11 cellular contexts compared by ENCODE assay signal in the genomic region with DNA sequence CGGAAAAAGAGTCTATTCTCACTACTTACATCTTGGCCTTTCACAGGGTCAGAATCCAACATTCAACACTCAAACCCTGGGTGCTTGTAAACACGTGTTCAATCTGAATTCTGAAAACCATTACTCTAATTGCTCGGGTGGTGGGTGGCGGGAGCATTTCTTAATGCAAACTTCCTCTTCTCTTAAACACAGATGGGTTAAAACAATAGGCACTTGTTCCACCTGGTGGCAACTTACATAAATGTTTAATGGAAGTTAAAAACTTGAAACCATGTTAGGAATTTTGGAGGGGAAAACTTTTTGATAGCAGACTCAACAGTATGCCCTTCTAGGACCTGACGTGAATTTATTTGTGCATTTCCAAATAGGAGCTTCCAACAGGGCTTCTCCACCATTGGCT. TPM values are rescaled to one million over a fixed set of nuclear protein-coding genes. Genes with fewer than 3 reads are reported as not detected.
DNase-seq lines count a peak whose midpoint lies in the region; ATAC-seq and TF ChIP-seq lines count a peak whose summit lies in the region.
"Had no signal": no experiment of that assay in that cellular context is flagged by ENCODE, and none has a peak within 500 bp of the region (broad histone marks: within the 10 kb centered on the region; RNA-seq: fewer than 3 reads in every experiment).

No MANE protein-coding gene starts in this region.

- WGBS in gastroesophageal sphincter (ENCODE audit: low coverage in 1 of 2), 2 donors: 30 to 35% methylated on average over 4 to 5 of the region's 5 CpGs

- intact Hi-C loops in CD4-positive, alpha-beta memory T cell (cut with micrococcal nuclease): loop anchor here (1.0 to 5.0 kb wide), 10 partner anchors 11 to 604 kb away; partner anchors contain the start of genes ATP8B2, IL6R and PMVK
- intact Hi-C loops in head of caudate nucleus (cut with DNase I): no loop called here

- CTCF ChIA-PET in CD4-positive, alpha-beta memory T cell (lab: Charles Lee; ENCODE audit: partially characterized antibody): interaction anchor here (0.8 to 8.0 kb wide), 24 partner anchors 8 to 607 kb away, joined by 3 to 104 read pairs (median 4); no protein-coding TSS in a partner anchor

- H3K9me3 ChIP-seq in CD4-positive, alpha-beta memory T cell (ENCODE audit: control insufficient read depth in 1 of 2, low read length in 2 of 2): no peaks in the 10 kb centered on the region
- H3K9me3 ChIP-seq in gastroesophageal sphincter: no peaks in the 10 kb centered on the region
- H3K9me3 ChIP-seq: thoracic aorta had no signal

- H3K27ac ChIP-seq in CD4-positive, alpha-beta memory T cell (ENCODE audit: low read depth, low read length): no peak overlapping the region
- H3K27ac ChIP-seq in gastroesophageal sphincter: peak overlapping the region in 3 of 4 donors; percentile 22 to 69 (median 38)
- H3K27ac ChIP-seq: thoracic aorta had no signal

- H3K27me3 Mint-ChIP-seq in CD4-positive, alpha-beta memory T cell: peaks cover 0 to 2% of the 10 kb centered on the region in 2 donors

- ATAC-seq in gastroesophageal sphincter (no peak), GM18517 (IDR thresholded peaks at IDR 0.05; ENCODE audit: unreplicated experiment) (no peak)

- H3K36me3 ChIP-seq in CD4-positive, alpha-beta memory T cell (ENCODE audit: insufficient read depth, low read length): no peaks in the 10 kb centered on the region
- no peaks in the 10 kb centered on the region for H3K36me3 ChIP-seq in gastroesophageal sphincter
- H3K36me3 ChIP-seq: thoracic aorta had no signal

- no peaks in the 10 kb centered on the region for H3K36me3 Mint-ChIP-seq in CD4-positive, alpha-beta memory T cell

- peak in 3 of 5 donors; percentile 32 to 37 (median 37) for DNase-seq in CD4-positive, alpha-beta memory T cell
- DNase-seq in HT-29 (ENCODE audit: low spot score) (peak; percentile 62), SW480 (ENCODE audit: low spot score) (peak; percentile 33), NCI-H748 treated with DMSO at 0.1 percent for 48 hours (lab: John Stamatoyannopoulos, UW) (no peak), head of caudate nucleus (no peak), NCI-H2227 treated with DMSO at 0.1 percent for 48 hours (lab: John Stamatoyannopoulos, UW) (no peak)
- DNase-seq: activated effector memory CD4-positive, alpha-beta T cell treated with Interleukin-2 at 50 U/mL for 16 hours had no signal

- peak overlapping the region in 4 of 8 donors; percentile 9 to 68 (median 58) for H3K4me3 Mint-ChIP-seq in CD4-positive, alpha-beta memory T cell

- no peak overlapping the region for H3K4me3 ChIP-seq in CD4-positive, alpha-beta memory T cell (ENCODE audit: low read length in 2 of 2)
- no peak overlapping the region for H3K4me3 ChIP-seq in gastroesophageal sphincter
- H3K4me3 ChIP-seq: smooth muscle cell, thoracic aorta had no signal

- H3K27me3 ChIP-seq in CD4-positive, alpha-beta memory T cell (ENCODE audit: insufficient read depth, low read length): no peaks in the 10 kb centered on the region
- H3K27me3 ChIP-seq in gastroesophageal sphincter: no peaks in the 10 kb centered on the region

- H3K27ac Mint-ChIP-seq in CD4-positive, alpha-beta memory T cell: peak overlapping the region in 5 of 7 donors; percentile 12 to 83 (median 72)

- TF ChIP-seq CTCF in gastroesophageal sphincter (IDR thresholded peaks at IDR 0.05): peak in 2 of 4 experiments; percentile 25 to 41

- H3K4me1 ChIP-seq in CD4-positive, alpha-beta memory T cell (ENCODE audit: insufficient read depth, low read length): peaks cover 16% of the 10 kb centered on the region
- H3K4me1 ChIP-seq in gastroesophageal sphincter: peaks cover 0 to 29% (median 0%) of the 10 kb centered on the region in 3 donors

- POLR2A ChIA-PET in CD4-positive, alpha-beta memory T cell (lab: Charles Lee; ENCODE audit: partially characterized antibody): interaction anchor here (1.1 to 3.0 kb wide), 7 partner anchors 11 to 150 kb away, joined by 3 to 13 read pairs (median 6); partner anchors contain the start of gene IL6R

- no peak for TF ChIP-seq EP300 in gastroesophageal sphincter (IDR thresholded peaks at IDR 0.05)

- no peaks in the 10 kb centered on the region for H3K9me3 Mint-ChIP-seq in CD4-positive, alpha-beta memory T cell

- no peak for TF ChIP-seq POLR2A in gastroesophageal sphincter (IDR thresholded peaks at IDR 0.05)

- peaks cover 10 to 17% (median 12%) of the 10 kb centered on the region in 4 donors for H3K4me1 Mint-ChIP-seq in CD4-positive, alpha-beta memory T cell

RNA-seq across cellular contexts. Expression of gene TDRD10, which starts 23.4 kb away (rescaled TPM):
- not detected for total RNA-seq in CD4-positive, alpha-beta memory T cell
- polyA plus RNA-seq in CD4-positive, alpha-beta memory T cell: not detected
- not detected in 2 replicates for total RNA-seq in HT-29 (2014; rRNA removed; shearing (Covaris generic))
- total RNA-seq in gastroesophageal sphincter: 1 to 10 TPM; 1.4 to 3.3 (median 2.8) TPM

RNA-seq across cellular contexts. Expression of gene SHE, which starts 23.6 kb away (rescaled TPM):
- not detected for total RNA-seq in CD4-positive, alpha-beta memory T cell
- polyA plus RNA-seq in CD4-positive, alpha-beta memory T cell: not detected
- not detected in 2 replicates for total RNA-seq in HT-29 (2014; rRNA removed; shearing (Covaris generic))
- total RNA-seq in gastroesophageal sphincter: 10 to 100 TPM in 3 of 4 donors, 1 to 10 TPM in 1; 7.2 to 13.9 (median 11.7) TPM

Comparison
In these comparisons a context has a peak if more than half of its experiments do, and no peak if none do; other contexts are left out.
1. DNase-seq: peak in CD4-positive, alpha-beta memory T cell (3 of 5), HT-29 (single experiment) and SW480 (single experiment); none in NCI-H748 treated with DMSO at 0.1 percent for 48 hours (single experiment), head of caudate nucleus (0 of 42) and NCI-H2227 treated with DMSO at 0.1 percent for 48 hours (single experiment).